1 cellular context compared by ENCODE assay signal in the genomic region with DNA sequence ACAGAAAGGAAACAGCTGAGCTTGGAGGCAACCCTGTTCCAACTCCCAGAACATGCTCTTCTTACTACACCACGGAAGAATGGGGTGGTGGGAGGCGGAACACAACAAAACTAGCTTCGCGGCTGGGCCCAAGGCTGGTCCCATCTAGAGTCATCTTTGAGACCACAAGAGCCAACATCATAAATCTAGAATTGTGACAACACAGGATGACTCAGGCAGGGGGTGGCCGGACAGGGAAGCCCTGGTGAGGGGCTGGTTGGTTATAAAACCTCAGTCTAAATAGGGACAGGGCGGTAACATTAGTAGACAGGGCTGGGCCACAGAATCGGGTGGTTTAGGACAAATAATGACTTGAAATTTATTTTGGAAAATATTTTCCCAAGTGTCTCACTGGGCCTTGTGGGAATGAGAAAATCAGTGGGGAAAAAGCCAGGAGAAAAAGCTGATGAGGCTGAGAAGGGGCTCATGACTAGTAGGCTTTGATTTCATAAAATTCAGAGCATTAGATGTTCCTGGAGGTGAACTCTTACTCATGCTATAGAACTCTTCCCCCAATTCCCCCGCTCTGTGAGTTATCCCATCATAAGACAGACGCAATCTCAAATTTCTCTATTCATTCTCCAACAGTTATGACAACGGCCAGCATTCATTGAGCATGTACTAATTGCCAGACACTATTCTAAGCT.
TF ChIP-seq lines count a peak whose summit lies in the region.

No MANE protein-coding gene starts in this region.

TF ChIP-seq in K562, 482 proteins besides CTCF, POLR2A, EP300 and RAD21 (continued from another document):
- TF ChIP-seq, protein P1, sequence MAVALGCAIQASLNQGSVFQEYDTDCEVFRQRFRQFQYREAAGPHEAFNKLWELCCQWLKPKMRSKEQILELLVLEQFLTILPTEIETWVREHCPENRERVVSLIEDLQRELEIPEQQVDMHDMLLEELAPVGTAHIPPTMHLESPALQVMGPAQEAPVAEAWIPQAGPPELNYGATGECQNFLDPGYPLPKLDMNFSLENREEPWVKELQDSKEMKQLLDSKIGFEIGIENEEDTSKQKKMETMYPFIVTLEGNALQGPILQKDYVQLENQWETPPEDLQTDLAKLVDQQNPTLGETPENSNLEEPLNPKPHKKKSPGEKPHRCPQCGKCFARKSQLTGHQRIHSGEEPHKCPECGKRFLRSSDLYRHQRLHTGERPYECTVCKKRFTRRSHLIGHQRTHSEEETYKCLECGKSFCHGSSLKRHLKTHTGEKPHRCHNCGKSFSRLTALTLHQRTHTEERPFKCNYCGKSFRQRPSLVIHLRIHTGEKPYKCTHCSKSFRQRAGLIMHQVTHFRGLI (CRISPR knock-in tag; IDR thresholded peaks at IDR 0.05): no peak
- no peak for TF ChIP-seq CBX3 (IDR thresholded peaks at IDR 0.05; ENCODE audit: borderline replicate concordance in 1 of 2, low read length in 2 of 2)
- TF ChIP-seq, protein P2, sequence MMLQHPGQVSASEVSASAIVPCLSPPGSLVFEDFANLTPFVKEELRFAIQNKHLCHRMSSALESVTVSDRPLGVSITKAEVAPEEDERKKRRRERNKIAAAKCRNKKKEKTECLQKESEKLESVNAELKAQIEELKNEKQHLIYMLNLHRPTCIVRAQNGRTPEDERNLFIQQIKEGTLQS (IDR thresholded peaks at IDR 0.05): peak; percentile 84
- TF ChIP-seq, protein P2 (CRISPR knock-in tag; conservative IDR thresholded peaks at IDR 0.05): no peak
- TF ChIP-seq TEAD2 (tag; IDR thresholded peaks at IDR 0.05): no peak
- TF ChIP-seq, protein P3, sequence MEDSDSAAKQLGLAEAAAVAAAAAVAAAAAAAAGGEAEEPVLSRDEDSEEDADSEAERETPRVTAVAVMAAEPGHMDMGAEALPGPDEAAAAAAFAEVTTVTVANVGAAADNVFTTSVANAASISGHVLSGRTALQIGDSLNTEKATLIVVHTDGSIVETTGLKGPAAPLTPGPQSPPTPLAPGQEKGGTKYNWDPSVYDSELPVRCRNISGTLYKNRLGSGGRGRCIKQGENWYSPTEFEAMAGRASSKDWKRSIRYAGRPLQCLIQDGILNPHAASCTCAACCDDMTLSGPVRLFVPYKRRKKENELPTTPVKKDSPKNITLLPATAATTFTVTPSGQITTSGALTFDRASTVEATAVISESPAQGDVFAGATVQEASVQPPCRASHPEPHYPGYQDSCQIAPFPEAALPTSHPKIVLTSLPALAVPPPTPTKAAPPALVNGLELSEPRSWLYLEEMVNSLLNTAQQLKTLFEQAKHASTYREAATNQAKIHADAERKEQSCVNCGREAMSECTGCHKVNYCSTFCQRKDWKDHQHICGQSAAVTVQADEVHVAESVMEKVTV (CRISPR knock-in tag; IDR thresholded peaks at IDR 0.05): no peak
- TF ChIP-seq ZNF263 (CRISPR knock-in tag; IDR thresholded peaks at IDR 0.05; ENCODE audit: borderline replicate concordance): no peak
- TF ChIP-seq SMARCB1 (IDR thresholded peaks at IDR 0.05; ENCODE audit: insufficient read length, low read depth): no peak
- no peak for TF ChIP-seq CBFA2T2 (conservative IDR thresholded peaks at IDR 0.05)
- TF ChIP-seq, protein P4, sequence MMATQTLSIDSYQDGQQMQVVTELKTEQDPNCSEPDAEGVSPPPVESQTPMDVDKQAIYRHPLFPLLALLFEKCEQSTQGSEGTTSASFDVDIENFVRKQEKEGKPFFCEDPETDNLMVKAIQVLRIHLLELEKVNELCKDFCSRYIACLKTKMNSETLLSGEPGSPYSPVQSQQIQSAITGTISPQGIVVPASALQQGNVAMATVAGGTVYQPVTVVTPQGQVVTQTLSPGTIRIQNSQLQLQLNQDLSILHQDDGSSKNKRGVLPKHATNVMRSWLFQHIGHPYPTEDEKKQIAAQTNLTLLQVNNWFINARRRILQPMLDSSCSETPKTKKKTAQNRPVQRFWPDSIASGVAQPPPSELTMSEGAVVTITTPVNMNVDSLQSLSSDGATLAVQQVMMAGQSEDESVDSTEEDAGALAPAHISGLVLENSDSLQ (IDR thresholded peaks at IDR 0.05): peak; percentile 93
- no peak for TF ChIP-seq ELF1 (tag; IDR thresholded peaks at IDR 0.05)
- no peak for TF ChIP-seq TAF1 (IDR thresholded peaks at IDR 0.05; ENCODE audit: control insufficient read depth, extremely low read depth, insufficient read depth, low read length, severe bottlenecking)
- no peak for TF ChIP-seq PHF21A (IDR thresholded peaks at IDR 0.05; ENCODE audit: borderline replicate concordance, low read depth)
- peak; percentile 17; the same call in 1 of the 2 replicates for TF ChIP-seq ZNF316 (IDR thresholded peaks at IDR 0.05)
